In the genomic region with DNA sequence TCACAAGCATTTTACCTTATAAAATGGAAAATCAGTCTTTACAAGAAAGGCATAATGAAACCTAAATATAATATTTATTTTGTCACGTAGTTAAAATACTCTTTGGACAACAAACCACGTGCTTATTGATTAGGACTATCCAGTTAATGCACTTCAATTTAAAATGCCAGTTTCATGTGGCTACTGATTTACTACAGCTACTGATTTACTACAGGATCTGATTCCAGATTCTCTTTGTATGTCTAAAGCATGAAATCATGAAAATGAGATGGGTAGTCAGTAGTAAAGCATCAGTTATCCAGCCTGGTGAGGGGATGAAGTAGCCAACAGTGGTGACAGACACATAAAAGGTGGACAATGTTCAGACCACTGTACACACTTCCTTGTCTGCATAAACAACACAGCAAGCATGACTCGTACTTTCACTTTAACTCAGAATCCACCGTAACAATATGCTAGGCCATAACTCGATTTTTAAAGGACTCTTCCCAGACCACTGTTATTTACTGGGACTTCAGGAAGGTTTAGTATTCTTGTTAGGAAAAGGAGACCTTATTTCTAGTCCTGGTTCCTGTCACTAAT, we compare ENCODE assay signal across 8 cellular contexts. TPM values are rescaled to one million over a fixed set of nuclear protein-coding genes. Genes with fewer than 3 reads are reported as not detected.
DNase-seq lines count a peak whose midpoint lies in the region; ATAC-seq, FAIRE-seq and TF ChIP-seq lines count a peak whose summit lies in the region.

No MANE protein-coding gene starts in this region.

- H3K9ac ChIP-seq in keratinocyte (ENCODE audit: control insufficient read depth, extremely low read depth, insufficient read depth, low read length), result no peak overlapping the region

- no peak for DNase-seq in Calu3
- no peak for DNase-seq in keratinocyte (ENCODE audit: low read depth, low spot score)
- no peak for DNase-seq in cardiac septum (ENCODE audit: low spot score)
- DNase-seq in epidermal melanocyte (ENCODE audit: insufficient read length, low spot score), result no peak
- DNase-seq in NCI-H2196 treated with DMSO at 0.1 percent for 48 hours (lab: John Stamatoyannopoulos, UW; ENCODE audit: unreplicated experiment), result no peak

- H3K4me2 ChIP-seq in keratinocyte (ENCODE audit: control insufficient read depth, extremely low read depth, insufficient read depth, low read depth, low read length), result peak overlapping the region; percentile 60

- H3K4me3 ChIP-seq in keratinocyte (ENCODE audit: control insufficient read depth in 2 of 3, extremely low read depth in 1 of 3, insufficient read depth in 2 of 3, low read depth in 1 of 3, low read length in 3 of 3), result peak overlapping the region in 1 of 3 experiments; percentile 15

- no peak for TF ChIP-seq CTCF in Calu3 (IDR thresholded peaks at IDR 0.05; ENCODE audit: unreplicated experiment)
- TF ChIP-seq CTCF in keratinocyte (optimal IDR thresholded peaks at IDR 0.05 in 1 of 3, IDR thresholded peaks at IDR 0.05 in 1 of 3, conservative IDR thresholded peaks at IDR 0.05 in 1 of 3; ENCODE audit: extremely low read depth in 1 of 3, insufficient read depth in 2 of 3, low read length in 3 of 3), result no peak

- H3K4me3 Mint-ChIP-seq in Calu3 (ENCODE audit: low read depth, unreplicated experiment), result peak overlapping the region; percentile 37

- no peaks in the 10 kb centered on the region for H3K9me3 Mint-ChIP-seq in Calu3 (ENCODE audit: low read depth, unreplicated experiment)

- no peaks in the 10 kb centered on the region for H4K20me1 ChIP-seq in keratinocyte (ENCODE audit: control insufficient read depth, extremely low read depth, insufficient read depth, low read length)

- ATAC-seq in GM21717 (IDR thresholded peaks at IDR 0.05; ENCODE audit: unreplicated experiment) (peak; percentile 68), SK-N-SH treated with all-trans-retinoic acid at 6 μM for 48 hours (peak; percentile 75), HG03571 (IDR thresholded peaks at IDR 0.05; ENCODE audit: unreplicated experiment) (no peak)

- dilution Hi-C loops in keratinocyte (cut with MboI; ENCODE audit: extremely low pct_ligation_motif_present, low sequenced_read_pairs), result no loop called here

- intact Hi-C loops in Calu3 (cut with micrococcal nuclease; ENCODE audit: unreplicated experiment), result loop anchor here (2.0 to 5.0 kb wide), 2 partner anchors 70 to 226 kb away; a partner anchor contains a TSS
- intact Hi-C loops in cardiac septum (cut with DNase I), result no loop called here

- CTCF ChIA-PET in Calu3 (lab: Charles Lee), result interaction anchor here (0.8 to 1.0 kb wide), 2 partner anchors 249 to 278 kb away, joined by 3 read pairs; no protein-coding TSS in a partner anchor

- H3K27ac ChIP-seq in keratinocyte (ENCODE audit: control insufficient read depth, insufficient read depth, low read length), result no peak overlapping the region

- H3K9me1 ChIP-seq in keratinocyte (ENCODE audit: control insufficient read depth, extremely low read depth, insufficient read depth, low read length), result no peaks in the 10 kb centered on the region

- BruUV-seq in Calu3 (replicated peaks; lab: Mats Ljungman, UMichigan), result no TSS peak

- peak overlapping the region; percentile 47 for H3K27ac Mint-ChIP-seq in Calu3 (ENCODE audit: unreplicated experiment)

- no peaks in the 10 kb centered on the region for H3K9me3 ChIP-seq in keratinocyte (ENCODE audit: control insufficient read depth, low read depth, low read length)

- H3K36me3 Mint-ChIP-seq in Calu3 (ENCODE audit: insufficient read depth, unreplicated experiment), result peaks cover 14% of the 10 kb centered on the region

- peak overlapping the region; percentile 89 for H2AFZ ChIP-seq in keratinocyte (ENCODE audit: control insufficient read depth, low read length)

- FAIRE-seq in keratinocyte (lab: Jason Lieb, UNC), result peak; percentile 76

- no peaks in the 10 kb centered on the region for H3K79me2 ChIP-seq in keratinocyte (ENCODE audit: control insufficient read depth, insufficient read depth, low read length)

- no peaks in the 10 kb centered on the region for H3K36me3 ChIP-seq in keratinocyte (ENCODE audit: control insufficient read depth in 2 of 2, extremely low read depth in 1 of 2, insufficient read depth in 2 of 2, low read length in 2 of 2)

- H3K4me1 Mint-ChIP-seq in Calu3 (ENCODE audit: low read depth, unreplicated experiment), result peaks cover 16% of the 10 kb centered on the region

- no peaks in the 10 kb centered on the region for H3K27me3 ChIP-seq in keratinocyte (ENCODE audit: control insufficient read depth, extremely low read depth, insufficient read depth, low read length)

- no peaks in the 10 kb centered on the region for H3K27me3 Mint-ChIP-seq in Calu3 (ENCODE audit: unreplicated experiment)

- peaks cover 4% of the 10 kb centered on the region for H3K4me1 ChIP-seq in keratinocyte (ENCODE audit: control insufficient read depth, extremely low read depth, insufficient read depth, low read length)

TF ChIP-seq in SK-N-SH treated with all-trans-retinoic acid at 6 μM for 48 hours, 23 proteins besides CTCF, POLR2A, EP300 and RAD21:
- TF ChIP-seq TCF4 (CRISPR knock-in tag; IDR thresholded peaks at IDR 0.05; ENCODE audit: borderline replicate concordance) (no peak), ESRRG (CRISPR knock-in tag; IDR thresholded peaks at IDR 0.05) (no peak), ISL1 (CRISPR knock-in tag; IDR thresholded peaks at IDR 0.05) (no peak), RARB (CRISPR knock-in tag; IDR thresholded peaks at IDR 0.05) (no peak)
- TF ChIP-seq, protein P1, sequence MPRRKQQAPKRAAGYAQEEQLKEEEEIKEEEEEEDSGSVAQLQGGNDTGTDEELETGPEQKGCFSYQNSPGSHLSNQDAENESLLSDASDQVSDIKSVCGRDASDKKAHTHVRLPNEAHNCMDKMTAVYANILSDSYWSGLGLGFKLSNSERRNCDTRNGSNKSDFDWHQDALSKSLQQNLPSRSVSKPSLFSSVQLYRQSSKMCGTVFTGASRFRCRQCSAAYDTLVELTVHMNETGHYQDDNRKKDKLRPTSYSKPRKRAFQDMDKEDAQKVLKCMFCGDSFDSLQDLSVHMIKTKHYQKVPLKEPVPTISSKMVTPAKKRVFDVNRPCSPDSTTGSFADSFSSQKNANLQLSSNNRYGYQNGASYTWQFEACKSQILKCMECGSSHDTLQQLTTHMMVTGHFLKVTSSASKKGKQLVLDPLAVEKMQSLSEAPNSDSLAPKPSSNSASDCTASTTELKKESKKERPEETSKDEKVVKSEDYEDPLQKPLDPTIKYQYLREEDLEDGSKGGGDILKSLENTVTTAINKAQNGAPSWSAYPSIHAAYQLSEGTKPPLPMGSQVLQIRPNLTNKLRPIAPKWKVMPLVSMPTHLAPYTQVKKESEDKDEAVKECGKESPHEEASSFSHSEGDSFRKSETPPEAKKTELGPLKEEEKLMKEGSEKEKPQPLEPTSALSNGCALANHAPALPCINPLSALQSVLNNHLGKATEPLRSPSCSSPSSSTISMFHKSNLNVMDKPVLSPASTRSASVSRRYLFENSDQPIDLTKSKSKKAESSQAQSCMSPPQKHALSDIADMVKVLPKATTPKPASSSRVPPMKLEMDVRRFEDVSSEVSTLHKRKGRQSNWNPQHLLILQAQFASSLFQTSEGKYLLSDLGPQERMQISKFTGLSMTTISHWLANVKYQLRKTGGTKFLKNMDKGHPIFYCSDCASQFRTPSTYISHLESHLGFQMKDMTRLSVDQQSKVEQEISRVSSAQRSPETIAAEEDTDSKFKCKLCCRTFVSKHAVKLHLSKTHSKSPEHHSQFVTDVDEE (CRISPR knock-in tag; IDR thresholded peaks at IDR 0.05), result no peak

RNA-seq across cellular contexts. Expression of a gene that starts 24.9 kb away (rescaled TPM):
- total RNA-seq in Calu3 (2022) (77.1 and 79.9 TPM in 2 replicates), cardiac septum (130 TPM)
- polyA plus RNA-seq in keratinocyte, result 2.3 to 2.8 TPM (median 2.4 TPM) in 3 replicates
- 6.8 TPM for polyA plus RNA-seq in keratinocyte (2011; ENCODE audit: low read depth)
- 1.8 and 2.8 TPM in 2 replicates for polyA plus RNA-seq in keratinocyte (2011; cell fraction: cytosol; rRNA removed)
- 2.6 and 2.9 TPM in 2 replicates for polyA plus RNA-seq in keratinocyte (2011; cell fraction: nucleus; rRNA removed)
- polyA plus RNA-seq in keratinocyte (2012; ENCODE audit: low replicate concordance), result 3.4 and 7.9 TPM in 2 replicates
- polyA minus RNA-seq in keratinocyte, result 1.8 to 2.1 TPM (median 2.0 TPM) in 3 replicates
- polyA minus RNA-seq in keratinocyte (2011; cell fraction: cytosol; rRNA and poly(A)+ RNA removed), result 0.96 TPM
- polyA minus RNA-seq in keratinocyte (2011; cell fraction: nucleus; rRNA and poly(A)+ RNA removed), result 1.1 and 2.9 TPM in 2 replicates
